In the genomic region with DNA sequence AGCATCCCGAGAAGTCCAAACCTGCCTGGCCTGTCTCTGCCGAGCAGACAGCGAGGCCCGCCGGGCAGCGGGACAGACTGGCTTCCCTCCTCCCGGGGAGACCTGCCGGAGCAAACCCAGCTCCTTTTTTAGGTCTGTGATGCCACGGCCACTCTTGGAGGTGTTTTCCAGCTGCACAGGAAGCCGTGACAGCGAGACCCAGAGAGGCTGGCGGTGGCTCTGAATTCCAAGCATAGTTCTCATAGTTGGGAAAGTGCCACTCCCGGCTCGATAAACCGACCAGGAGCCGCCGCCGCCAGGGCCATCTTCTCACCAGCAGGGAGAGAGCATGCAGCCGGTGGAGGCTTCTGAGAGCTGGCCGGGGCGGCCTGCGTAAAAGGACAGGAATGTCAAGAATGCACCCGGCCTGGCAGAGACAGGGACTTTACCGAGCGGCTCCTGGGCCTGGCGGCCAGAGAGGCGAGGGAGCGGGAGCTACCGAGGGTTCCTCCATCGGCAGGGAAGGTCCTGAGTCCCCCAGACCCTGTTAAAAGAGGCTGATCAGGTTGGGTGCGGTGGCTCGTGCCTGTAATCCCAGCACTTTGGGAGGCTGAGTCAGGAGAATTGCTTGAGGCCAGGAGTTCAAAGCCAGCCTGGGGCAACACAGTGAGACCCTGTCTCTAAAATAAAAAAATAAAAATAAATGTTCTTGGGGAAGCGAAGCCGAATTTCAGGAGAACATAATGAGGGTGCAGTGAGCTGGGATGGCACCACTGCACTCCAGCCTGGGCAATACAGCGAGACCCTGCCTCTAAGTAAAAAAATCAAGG, we compare ENCODE assay signal across 1 cellular context.
TF ChIP-seq lines count a peak whose summit lies in the region.

No MANE protein-coding gene starts in this region.

TF ChIP-seq in HCT116, 20 proteins besides CTCF, POLR2A, EP300 and RAD21 (continued from another document):
- peak; percentile 94 for TF ChIP-seq TCF7L2 (IDR thresholded peaks at IDR 0.05; ENCODE audit: borderline replicate concordance, extremely low read depth, insufficient read depth, insufficient read length)
- TF ChIP-seq EZH2phosphoT487 (IDR thresholded peaks at IDR 0.05; ENCODE audit: borderline replicate concordance), result no peak
- TF ChIP-seq ATF3 (IDR thresholded peaks at IDR 0.05), result no peak
